In genomic region chr13:39597828-39598227, GRCh38 we compare ENCODE assay signal across 17 cellular contexts. TPM values are rescaled to one million over a fixed set of nuclear protein-coding genes. Genes with fewer than 3 reads are reported as not detected.
DNase-seq lines count a peak whose midpoint lies in the region; ATAC-seq and TF ChIP-seq lines count a peak whose summit lies in the region.
"Had no signal": no experiment of that assay in that cellular context is flagged by ENCODE, and none has a peak within 500 bp of the region (broad histone marks: within the 10 kb centered on the region; RNA-seq: fewer than 3 reads in every experiment).

No MANE protein-coding gene starts in this region.

- peak overlapping the region in 8 of 10 donors; percentile 1 to 96 (median 92) for H3K4me3 ChIP-seq in heart right ventricle
- H3K4me3 ChIP-seq in prostate gland, result no peak overlapping the region

- TF ChIP-seq POLR2A in prostate gland (IDR thresholded peaks at IDR 0.05), result no peak

- intact Hi-C loops in heart right ventricle (cut with DNase I), result no loop called here
- intact Hi-C loops in left cardiac atrium (cut with DNase I), result no loop called here
- intact Hi-C loops in prostate gland (cut with DNase I), result no loop called here

- DNase-seq in heart right ventricle (no peak), left cardiac atrium (no peak), cerebellar cortex (ENCODE audit: low spot score) (peak; percentile 48), left kidney (ENCODE audit: low read depth, low spot score) (peak; percentile 15), type B pancreatic cell (ENCODE audit: extremely low spot score, unreplicated experiment) (no peak), prostate gland (ENCODE audit: low spot score) (no peak), LoVo (ENCODE audit: low spot score) (no peak)
- DNase-seq: activated CD4-positive, alpha-beta T cell treated with anti-CD3 and anti-CD28 coated beads, Interleukin-2, amount 50 U/mL, for 1 hour; activated T-cell treated with anti-CD3 and anti-CD28 coated beads, Interleukin-2, amount 50 U/mL, for 72 hours; Caco-2; NCI-H2029 treated with DMSO at 0.1 percent for 48 hours; retina; stimulated activated naive CD4-positive, alpha-beta T cell treated with Interleukin-2 at 50 U/mL for 16 hours; T1000 had no signal

- peaks cover 44% of the 10 kb centered on the region for H3K4me1 Mint-ChIP-seq in type B pancreatic cell (ENCODE audit: unreplicated experiment)

- peak overlapping the region; percentile 54 for H3K4me3 Mint-ChIP-seq in type B pancreatic cell
- H3K4me3 Mint-ChIP-seq: activated T-cell treated with anti-CD3 and anti-CD28 coated beads, Interleukin-2, amount 50 U/mL, for 72 hours had no signal

- H3K4me1 ChIP-seq in heart right ventricle (peaks cover 2 to 66% (median 34%) of the 10 kb centered on the region in 9 donors), prostate gland (replicated peaks) (no peaks in the 10 kb centered on the region)

- peaks cover 5% of the 10 kb centered on the region for H3K9me3 Mint-ChIP-seq in type B pancreatic cell

- no peaks in the 10 kb centered on the region for H3K9me3 ChIP-seq in heart right ventricle
- no peaks in the 10 kb centered on the region for H3K9me3 ChIP-seq in prostate gland
- H3K9me3 ChIP-seq: Caco-2 had no signal

- ATAC-seq in heart right ventricle (no peak), left cardiac atrium (no peak), HG03196 (IDR thresholded peaks at IDR 0.05; ENCODE audit: unreplicated experiment) (no peak)
- ATAC-seq: activated T-cell treated with anti-CD3 and anti-CD28 coated beads, Interleukin-2, amount 50 U/mL, for 72 hours; HCT116; Right ventricle myocardium inferior had no signal

- H3K27ac Mint-ChIP-seq in type B pancreatic cell, result no peak overlapping the region
- H3K27ac Mint-ChIP-seq: activated T-cell treated with anti-CD3 and anti-CD28 coated beads, Interleukin-2, amount 50 U/mL, for 72 hours had no signal

- H3K27me3 ChIP-seq in heart right ventricle (peaks cover 0 to 14% (median 0%) of the 10 kb centered on the region in 7 donors), prostate gland (replicated peaks; ENCODE audit: insufficient read depth) (no peaks in the 10 kb centered on the region)

- peak overlapping the region in 8 of 10 donors; percentile 4 to 98 (median 58) for H3K27ac ChIP-seq in heart right ventricle
- no peak overlapping the region for H3K27ac ChIP-seq in prostate gland

- TF ChIP-seq CTCF in heart right ventricle (IDR thresholded peaks at IDR 0.05), result no peak
- TF ChIP-seq CTCF in type B pancreatic cell (conservative IDR thresholded peaks at IDR 0.05), result no peak
- TF ChIP-seq CTCF in prostate gland (IDR thresholded peaks at IDR 0.05), result no peak

- 39 to 41% methylated on average over 2 of the region's 2 CpGs for WGBS in heart right ventricle, 2 donors
- WGBS in prostate gland, result 81% methylated on average over 2 of the region's 2 CpGs

- peaks cover 14% of the 10 kb centered on the region for H3K36me3 Mint-ChIP-seq in type B pancreatic cell

- peaks cover 12% of the 10 kb centered on the region for H3K27me3 Mint-ChIP-seq in type B pancreatic cell

- H3K36me3 ChIP-seq in heart right ventricle (peaks cover 0 to 16% (median 0%) of the 10 kb centered on the region in 9 donors), prostate gland (no peaks in the 10 kb centered on the region)

RNA-seq across cellular contexts. Expression of gene LHFPL6, which starts 5.2 kb away (rescaled TPM):
- total RNA-seq in heart right ventricle (10 to 100 TPM; 41.5 to 65.8 (median 58.2) TPM), left cardiac atrium (10 to 100 TPM; 58.2 to 67.2 TPM), type B pancreatic cell (ENCODE audit: low replicate concordance) (21.9 and 31.7 TPM in 2 replicates), prostate gland (10 to 100 TPM in 1 of 2 donors, 1 to 10 TPM in 1; 7.5 to 40.0 TPM)
- 10 to 100 TPM; 44.3 to 50.8 TPM for polyA plus RNA-seq in heart right ventricle

RNA-seq across cellular contexts. Expression of gene COG6, which starts 57.6 kb away (rescaled TPM):
- 10 to 100 TPM; 24.1 to 48.3 (median 30.3) TPM for total RNA-seq in heart right ventricle
- polyA plus RNA-seq in heart right ventricle, result 1 to 10 TPM; 7.0 to 7.2 TPM
- total RNA-seq in left cardiac atrium, result 10 to 100 TPM; 25.5 to 32.2 TPM
- 40.0 and 47.3 TPM in 2 replicates for total RNA-seq in type B pancreatic cell (ENCODE audit: low replicate concordance)
- total RNA-seq in prostate gland, result 10 to 100 TPM; 19.5 to 27.6 TPM

Comparison
In these comparisons a context has a peak if more than half of its experiments do, and no peak if none do; other contexts are left out.
1. DNase-seq: peak in cerebellar cortex (single experiment) and left kidney (single experiment); none in heart right ventricle (0 of 2), left cardiac atrium (single experiment), type B pancreatic cell (single experiment), prostate gland (single experiment) and LoVo (single experiment).
2. H3K27ac ChIP-seq: peak in heart right ventricle (8 of 10); none in prostate gland (0 of 2).
3. H3K4me3 ChIP-seq: peak in heart right ventricle (8 of 10); none in prostate gland (0 of 2).